12 cellular contexts compared by ENCODE assay signal in genomic region chr6:10409766-10410209, GRCh38. TPM values are rescaled to one million over a fixed set of nuclear protein-coding genes. Genes with fewer than 3 reads are reported as not detected.
A peak's percentile ranks its signal among the peaks of the same experiment; 100 is the strongest.
DNase-seq lines count a peak whose midpoint lies in the region; ATAC-seq and TF ChIP-seq lines count a peak whose summit lies in the region.
"Had no signal": no experiment of that assay in that cellular context is flagged by ENCODE, and none has a peak within 500 bp of the region (broad histone marks: within the 10 kb centered on the region; RNA-seq: fewer than 3 reads in every experiment).

No MANE protein-coding gene starts in this region.

- TF ChIP-seq POLR2A in vagina (IDR thresholded peaks at IDR 0.05), result no peak

- H3K4me3 Mint-ChIP-seq in activated naive CD4-positive, alpha-beta T cell treated with anti-CD3 and anti-CD28 coated beads, Interleukin-2, amount 50 U/mL, for 24 hours, result peak overlapping the region; percentile 2

- ATAC-seq in aorta (ENCODE audit: low FRiP score), result no peak
- ATAC-seq: pancreas had no signal

- intact Hi-C loops in vagina (cut with DNase I) (no loop called here), aorta (cut with DNase I) (no loop called here)

- WGBS in aorta, 2 donors, result 12 to 24% methylated on average over 25 to 28 of the region's 28 CpGs

- H3K9me3 ChIP-seq in SK-N-MC (ENCODE audit: low read depth, low read length) (no peaks in the 10 kb centered on the region), iPS-15b (ENCODE audit: control insufficient read depth, insufficient read depth, low read length) (no peaks in the 10 kb centered on the region), vagina (no peaks in the 10 kb centered on the region), aorta (ENCODE audit: control insufficient read depth, low read length) (no peaks in the 10 kb centered on the region)
- H3K9me3 ChIP-seq: pancreas had no signal

- H3K4me3 ChIP-seq in SK-N-MC (peak overlapping the region; percentile 89), iPS-15b (ENCODE audit: low read depth, low read length) (peak overlapping the region; percentile 11), vagina (peak overlapping the region; percentile 54 to 81), aorta (ENCODE audit: low read length in 2 of 2) (no peak overlapping the region)
- H3K4me3 ChIP-seq: pancreas had no signal

- peaks cover 97% of the 10 kb centered on the region for H3K27me3 ChIP-seq in iPS-15b (ENCODE audit: control insufficient read depth, insufficient read depth, low read length)
- peaks cover 7% of the 10 kb centered on the region for H3K27me3 ChIP-seq in vagina
- no peaks in the 10 kb centered on the region for H3K27me3 ChIP-seq in aorta (ENCODE audit: control insufficient read depth in 1 of 2, insufficient read depth in 2 of 2, low read length in 1 of 2)

- H3K27ac Mint-ChIP-seq in activated naive CD4-positive, alpha-beta T cell treated with anti-CD3 and anti-CD28 coated beads, Interleukin-2, amount 50 U/mL, for 24 hours, result no peak overlapping the region

- H3K4me1 Mint-ChIP-seq in activated naive CD4-positive, alpha-beta T cell treated with anti-CD3 and anti-CD28 coated beads, Interleukin-2, amount 50 U/mL, for 24 hours, result peaks cover 35% of the 10 kb centered on the region

- H3K4me1 ChIP-seq in iPS-15b (ENCODE audit: control insufficient read depth, insufficient read depth, low read length), result peaks cover 27% of the 10 kb centered on the region
- H3K4me1 ChIP-seq in vagina, result peaks cover 36% of the 10 kb centered on the region
- no peaks in the 10 kb centered on the region for H3K4me1 ChIP-seq in aorta (ENCODE audit: control insufficient read depth in 1 of 2, insufficient read depth in 2 of 2, low read length in 2 of 2)

- peaks cover 29% of the 10 kb centered on the region for H3K9me3 Mint-ChIP-seq in activated naive CD4-positive, alpha-beta T cell treated with anti-CD3 and anti-CD28 coated beads, Interleukin-2, amount 50 U/mL, for 24 hours

- peaks cover 68% of the 10 kb centered on the region for H3K27me3 Mint-ChIP-seq in activated naive CD4-positive, alpha-beta T cell treated with anti-CD3 and anti-CD28 coated beads, Interleukin-2, amount 50 U/mL, for 24 hours

- H3K9ac ChIP-seq in SK-N-MC (ENCODE audit: insufficient read length), result peak overlapping the region; percentile 93
- H3K9ac ChIP-seq in iPS-15b (ENCODE audit: low read depth, low read length), result no peak overlapping the region

- no peak for TF ChIP-seq CTCF in vagina (IDR thresholded peaks at IDR 0.05)

- H3K36me3 Mint-ChIP-seq in activated naive CD4-positive, alpha-beta T cell treated with anti-CD3 and anti-CD28 coated beads, Interleukin-2, amount 50 U/mL, for 24 hours, result peaks cover 14% of the 10 kb centered on the region

- no peak for DNase-seq in activated naive CD4-positive, alpha-beta T cell (lab: John Stamatoyannopoulos, UW)
- DNase-seq in SK-N-MC (ENCODE audit: low read depth, low spot score), result no peak
- peak in 1 of 2 donors; percentile 49 for DNase-seq in vagina (ENCODE audit: extremely low spot score in 2 of 2)
- DNase-seq in putamen (ENCODE audit: low spot score), result no peak
- no peak for DNase-seq in aorta
- DNase-seq in HPDE6-E6E7 (ENCODE audit: extremely low spot score), result no peak
- DNase-seq: dermis blood vessel endothelial cell, NCI-H187 had no signal

- peak overlapping the region; percentile 90; the same call in 1 of the 2 replicates for H3K27ac ChIP-seq in SK-N-MC
- H3K27ac ChIP-seq in vagina, result peak overlapping the region; percentile 83
- H3K27ac ChIP-seq in aorta (ENCODE audit: low read depth in 1 of 2, low read length in 2 of 2), result no peak overlapping the region
- H3K27ac ChIP-seq: pancreas had no signal

- H3K36me3 ChIP-seq in SK-N-MC (ENCODE audit: insufficient read depth, low read length), result peaks cover 51% of the 10 kb centered on the region
- no peaks in the 10 kb centered on the region for H3K36me3 ChIP-seq in iPS-15b (ENCODE audit: control insufficient read depth, insufficient read depth, low read length)
- no peaks in the 10 kb centered on the region for H3K36me3 ChIP-seq in vagina
- H3K36me3 ChIP-seq in aorta (ENCODE audit: control insufficient read depth in 1 of 2, insufficient read depth in 2 of 2, low read length in 1 of 2), result no peaks in the 10 kb centered on the region
- H3K36me3 ChIP-seq: pancreas had no signal

RNA-seq across cellular contexts. Expression of gene TFAP2A, which starts 5.1 kb away (rescaled TPM):
- total RNA-seq in vagina (19.4 TPM), aorta (under 1 TPM; 0.23 to 0.63 TPM)
- under 1 TPM in 1 of 2 donors, not detected in 1; 0.38 TPM for polyA plus RNA-seq in aorta
- polyA plus RNA-seq: CD14-positive monocyte had no signal

Comparison
In these comparisons a context has a peak if more than half of its experiments do, and no peak if none do; other contexts are left out.
1. H3K27ac ChIP-seq: peak in SK-N-MC (single experiment) and vagina (single experiment); none in aorta (0 of 2).
2. H3K4me3 ChIP-seq: peak in SK-N-MC (single experiment), iPS-15b (single experiment) and vagina (2 of 2); none in aorta (0 of 2).
3. RNA of gene TFAP2A, which starts 5.1 kb away (total RNA-seq): 19.4 TPM in vagina (single experiment); 0.23 to 0.63 TPM in aorta; every median in the first group is over 10 times any median in the second.